In the genomic region with DNA sequence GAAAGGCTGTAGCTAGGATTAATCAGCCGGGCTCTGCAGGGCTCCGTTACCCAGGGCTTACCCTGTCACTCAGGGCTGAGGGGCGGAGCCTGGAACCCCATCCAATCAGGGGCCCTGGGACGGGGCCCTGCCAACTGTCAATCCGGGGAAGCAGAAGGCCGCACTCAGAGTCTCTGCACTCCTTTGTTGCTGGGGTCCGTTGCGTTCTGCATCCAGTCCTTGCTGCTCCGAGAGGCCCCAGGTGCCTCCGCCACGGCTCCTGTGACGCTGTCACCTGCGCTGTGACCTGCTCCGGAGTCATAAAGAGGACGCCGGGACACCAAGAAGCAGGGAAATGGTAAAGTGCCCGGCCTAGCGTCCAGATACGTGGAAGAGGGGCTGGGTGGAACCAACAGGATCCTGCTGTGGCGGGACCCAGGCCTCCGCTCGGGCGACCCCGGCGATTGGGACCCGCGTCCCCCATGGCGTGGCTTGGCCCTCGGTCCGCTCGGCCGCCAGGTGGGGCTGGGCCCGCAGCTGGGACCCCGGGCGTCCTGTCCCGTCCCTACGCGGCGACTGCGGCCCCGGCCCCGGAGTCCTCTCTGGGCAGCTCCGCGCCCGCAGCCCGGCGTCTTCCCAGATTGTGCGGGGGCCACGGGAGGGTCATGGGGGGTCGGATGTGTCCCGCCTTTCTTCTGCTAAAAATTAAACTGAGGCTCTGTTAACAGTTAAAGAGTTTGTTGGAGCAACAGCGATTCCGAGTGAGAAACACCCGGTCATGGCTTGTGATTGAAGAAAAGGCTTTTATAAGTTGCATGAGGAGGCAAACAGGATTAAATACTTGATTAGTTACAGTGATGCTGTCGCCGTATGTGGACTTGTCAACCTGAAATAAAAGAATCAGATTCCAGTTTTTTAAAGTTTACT, we compare ENCODE assay signal across 1 cellular context.
A peak's percentile ranks its signal among the peaks of the same experiment; 100 is the strongest.
TF ChIP-seq lines count a peak whose summit lies in the region.

A gene (plus strand): TSS at position 133 of the 906 bp plus-strand sequence. CDS start 7,431 bp downstream, outside the sequence.

TF ChIP-seq in HepG2, 621 proteins besides CTCF, POLR2A, EP300 and RAD21 (continued from another document and continues in another):
- TF ChIP-seq, protein P1, sequence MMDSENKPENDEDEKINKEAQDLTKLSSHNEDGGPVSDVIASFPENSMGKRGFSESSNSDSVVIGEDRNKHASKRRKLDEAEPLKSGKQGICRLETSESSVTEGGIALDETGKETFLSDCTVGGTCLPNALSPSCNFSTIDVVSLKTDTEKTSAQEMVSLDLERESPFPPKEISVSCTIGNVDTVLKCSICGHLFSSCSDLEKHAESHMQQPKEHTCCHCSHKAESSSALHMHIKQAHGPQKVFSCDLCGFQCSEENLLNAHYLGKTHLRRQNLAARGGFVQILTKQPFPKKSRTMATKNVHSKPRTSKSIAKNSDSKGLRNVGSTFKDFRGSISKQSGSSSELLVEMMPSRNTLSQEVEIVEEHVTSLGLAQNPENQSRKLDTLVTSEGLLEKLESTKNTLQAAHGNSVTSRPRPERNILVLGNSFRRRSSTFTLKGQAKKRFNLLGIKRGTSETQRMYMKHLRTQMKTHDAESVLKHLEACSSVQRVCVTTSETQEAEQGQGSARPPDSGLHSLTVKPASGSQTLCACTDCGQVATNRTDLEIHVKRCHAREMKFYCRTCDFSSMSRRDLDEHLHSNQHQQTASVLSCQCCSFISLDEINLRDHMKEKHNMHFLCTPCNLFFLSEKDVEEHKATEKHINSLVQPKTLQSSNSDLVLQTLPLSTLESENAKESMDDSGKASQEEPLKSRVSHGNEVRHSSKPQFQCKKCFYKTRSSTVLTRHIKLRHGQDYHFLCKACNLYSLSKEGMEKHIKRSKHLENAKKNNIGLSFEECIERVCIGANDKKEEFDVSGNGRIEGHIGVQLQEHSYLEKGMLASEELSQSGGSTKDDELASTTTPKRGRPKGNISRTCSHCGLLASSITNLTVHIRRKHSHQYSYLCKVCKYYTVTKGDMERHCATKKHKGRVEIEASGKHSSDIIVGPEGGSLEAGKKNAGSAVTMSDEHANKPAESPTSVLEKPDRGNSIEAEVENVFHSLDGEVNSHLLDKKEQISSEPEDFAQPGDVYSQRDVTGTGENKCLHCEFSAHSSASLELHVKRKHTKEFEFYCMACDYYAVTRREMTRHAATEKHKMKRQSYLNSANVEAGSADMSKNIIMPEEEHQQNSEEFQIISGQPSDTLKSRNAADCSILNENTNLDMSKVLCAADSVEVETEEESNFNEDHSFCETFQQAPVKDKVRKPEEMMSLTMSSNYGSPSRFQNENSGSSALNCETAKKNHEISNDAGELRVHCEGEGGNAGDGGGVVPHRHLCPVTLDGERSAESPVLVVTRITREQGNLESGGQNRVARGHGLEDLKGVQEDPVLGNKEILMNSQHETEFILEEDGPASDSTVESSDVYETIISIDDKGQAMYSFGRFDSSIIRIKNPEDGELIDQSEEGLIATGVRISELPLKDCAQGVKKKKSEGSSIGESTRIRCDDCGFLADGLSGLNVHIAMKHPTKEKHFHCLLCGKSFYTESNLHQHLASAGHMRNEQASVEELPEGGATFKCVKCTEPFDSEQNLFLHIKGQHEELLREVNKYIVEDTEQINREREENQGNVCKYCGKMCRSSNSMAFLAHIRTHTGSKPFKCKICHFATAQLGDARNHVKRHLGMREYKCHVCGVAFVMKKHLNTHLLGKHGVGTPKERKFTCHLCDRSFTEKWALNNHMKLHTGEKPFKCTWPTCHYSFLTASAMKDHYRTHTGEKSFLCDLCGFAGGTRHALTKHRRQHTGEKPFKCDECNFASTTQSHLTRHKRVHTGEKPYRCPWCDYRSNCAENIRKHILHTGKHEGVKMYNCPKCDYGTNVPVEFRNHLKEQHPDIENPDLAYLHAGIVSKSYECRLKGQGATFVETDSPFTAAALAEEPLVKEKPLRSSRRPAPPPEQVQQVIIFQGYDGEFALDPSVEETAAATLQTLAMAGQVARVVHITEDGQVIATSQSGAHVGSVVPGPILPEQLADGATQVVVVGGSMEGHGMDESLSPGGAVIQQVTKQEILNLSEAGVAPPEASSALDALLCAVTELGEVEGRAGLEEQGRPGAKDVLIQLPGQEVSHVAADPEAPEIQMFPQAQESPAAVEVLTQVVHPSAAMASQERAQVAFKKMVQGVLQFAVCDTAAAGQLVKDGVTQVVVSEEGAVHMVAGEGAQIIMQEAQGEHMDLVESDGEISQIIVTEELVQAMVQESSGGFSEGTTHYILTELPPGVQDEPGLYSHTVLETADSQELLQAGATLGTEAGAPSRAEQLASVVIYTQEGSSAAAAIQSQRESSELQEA (CRISPR knock-in tag; IDR thresholded peaks at IDR 0.05; ENCODE audit: not compliant biosample characterization): peak; percentile 80
- TF ChIP-seq ZNF350 (CRISPR knock-in tag; IDR thresholded peaks at IDR 0.05; ENCODE audit: borderline replicate concordance, low read depth) (no peak), ZNF460 (CRISPR knock-in tag; IDR thresholded peaks at IDR 0.05; ENCODE audit: borderline replicate concordance) (no peak), ZBTB7A (CRISPR knock-in tag; IDR thresholded peaks at IDR 0.05) (no peak; the same call in 1 of the 2 replicates), ZNF101 (CRISPR knock-in tag; IDR thresholded peaks at IDR 0.05; ENCODE audit: borderline replicate concordance, low read depth) (no peak), KAT2B (IDR thresholded peaks at IDR 0.05; ENCODE audit: borderline replicate concordance, low read depth, low read length) (no peak), ZSCAN22 (CRISPR knock-in tag; IDR thresholded peaks at IDR 0.05) (no peak), CHD4 (IDR thresholded peaks at IDR 0.05; ENCODE audit: borderline replicate concordance, low read length) (no peak), ZFP36 (IDR thresholded peaks at IDR 0.05; ENCODE audit: borderline replicate concordance, low read depth, low read length, partially characterized antibody) (no peak), ZBTB8A (CRISPR knock-in tag; IDR thresholded peaks at IDR 0.05; ENCODE audit: borderline replicate concordance, low read depth) (no peak), RFXAP (CRISPR knock-in tag; IDR thresholded peaks at IDR 0.05; ENCODE audit: borderline replicate concordance) (peak; percentile 94), ZNF547 (CRISPR knock-in tag; IDR thresholded peaks at IDR 0.05) (no peak), TBX3 (IDR thresholded peaks at IDR 0.05; ENCODE audit: borderline replicate concordance) (no peak), HOXA9 (CRISPR knock-in tag; IDR thresholded peaks at IDR 0.05; ENCODE audit: borderline replicate concordance) (no peak), ZNF251 (CRISPR knock-in tag; IDR thresholded peaks at IDR 0.05) (no peak), ZNF792 (CRISPR knock-in tag; IDR thresholded peaks at IDR 0.05) (no peak), SMARCE1 (IDR thresholded peaks at IDR 0.05; ENCODE audit: borderline replicate concordance) (no peak), TCF12 (IDR thresholded peaks at IDR 0.05) (no peak), TCF12 (CRISPR knock-in tag; IDR thresholded peaks at IDR 0.05) (no peak), BCL6 (CRISPR knock-in tag; IDR thresholded peaks at IDR 0.05) (no peak), CREM (IDR thresholded peaks at IDR 0.05) (no peak), CREM (CRISPR knock-in tag; IDR thresholded peaks at IDR 0.05) (no peak), RFX1 (IDR thresholded peaks at IDR 0.05) (no peak; the same call in 1 of the 2 replicates), SALL1 (CRISPR knock-in tag; IDR thresholded peaks at IDR 0.05) (peak; percentile 47; the same call in 1 of the 2 replicates)
- TF ChIP-seq, protein P2, sequence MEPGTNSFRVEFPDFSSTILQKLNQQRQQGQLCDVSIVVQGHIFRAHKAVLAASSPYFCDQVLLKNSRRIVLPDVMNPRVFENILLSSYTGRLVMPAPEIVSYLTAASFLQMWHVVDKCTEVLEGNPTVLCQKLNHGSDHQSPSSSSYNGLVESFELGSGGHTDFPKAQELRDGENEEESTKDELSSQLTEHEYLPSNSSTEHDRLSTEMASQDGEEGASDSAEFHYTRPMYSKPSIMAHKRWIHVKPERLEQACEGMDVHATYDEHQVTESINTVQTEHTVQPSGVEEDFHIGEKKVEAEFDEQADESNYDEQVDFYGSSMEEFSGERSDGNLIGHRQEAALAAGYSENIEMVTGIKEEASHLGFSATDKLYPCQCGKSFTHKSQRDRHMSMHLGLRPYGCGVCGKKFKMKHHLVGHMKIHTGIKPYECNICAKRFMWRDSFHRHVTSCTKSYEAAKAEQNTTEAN (CRISPR knock-in tag; conservative IDR thresholded peaks at IDR 0.05): 0 out of 2 replicates have a peak, but pooled peaks have one; percentile 35
- TF ChIP-seq, protein P3, sequence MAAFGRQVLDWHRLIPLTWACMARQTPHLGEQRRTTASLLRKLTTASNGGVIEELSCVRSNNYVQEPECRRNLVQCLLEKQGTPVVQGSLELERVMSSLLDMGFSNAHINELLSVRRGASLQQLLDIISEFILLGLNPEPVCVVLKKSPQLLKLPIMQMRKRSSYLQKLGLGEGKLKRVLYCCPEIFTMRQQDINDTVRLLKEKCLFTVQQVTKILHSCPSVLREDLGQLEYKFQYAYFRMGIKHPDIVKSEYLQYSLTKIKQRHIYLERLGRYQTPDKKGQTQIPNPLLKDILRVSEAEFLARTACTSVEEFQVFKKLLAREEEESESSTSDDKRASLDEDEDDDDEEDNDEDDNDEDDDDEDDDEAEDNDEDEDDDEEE (CRISPR knock-in tag; IDR thresholded peaks at IDR 0.05): peak; percentile 67; the same call in 1 of the 2 replicates
- TF ChIP-seq, protein P4, sequence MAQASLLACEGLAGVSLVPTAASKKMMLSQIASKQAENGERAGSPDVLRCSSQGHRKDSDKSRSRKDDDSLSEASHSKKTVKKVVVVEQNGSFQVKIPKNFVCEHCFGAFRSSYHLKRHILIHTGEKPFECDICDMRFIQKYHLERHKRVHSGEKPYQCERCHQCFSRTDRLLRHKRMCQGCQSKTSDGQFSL (CRISPR knock-in tag; IDR thresholded peaks at IDR 0.05): no peak
- TF ChIP-seq, protein P5, sequence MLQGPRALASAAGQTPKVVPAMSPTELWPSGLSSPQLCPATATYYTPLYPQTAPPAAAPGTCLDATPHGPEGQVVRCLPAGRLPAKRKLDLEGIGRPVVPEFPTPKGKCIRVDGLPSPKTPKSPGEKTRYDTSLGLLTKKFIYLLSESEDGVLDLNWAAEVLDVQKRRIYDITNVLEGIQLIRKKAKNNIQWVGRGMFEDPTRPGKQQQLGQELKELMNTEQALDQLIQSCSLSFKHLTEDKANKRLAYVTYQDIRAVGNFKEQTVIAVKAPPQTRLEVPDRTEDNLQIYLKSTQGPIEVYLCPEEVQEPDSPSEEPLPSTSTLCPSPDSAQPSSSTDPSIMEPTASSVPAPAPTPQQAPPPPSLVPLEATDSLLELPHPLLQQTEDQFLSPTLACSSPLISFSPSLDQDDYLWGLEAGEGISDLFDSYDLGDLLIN (CRISPR knock-in tag; IDR thresholded peaks at IDR 0.05; ENCODE audit: borderline replicate concordance): no peak
- TF ChIP-seq, protein P6, sequence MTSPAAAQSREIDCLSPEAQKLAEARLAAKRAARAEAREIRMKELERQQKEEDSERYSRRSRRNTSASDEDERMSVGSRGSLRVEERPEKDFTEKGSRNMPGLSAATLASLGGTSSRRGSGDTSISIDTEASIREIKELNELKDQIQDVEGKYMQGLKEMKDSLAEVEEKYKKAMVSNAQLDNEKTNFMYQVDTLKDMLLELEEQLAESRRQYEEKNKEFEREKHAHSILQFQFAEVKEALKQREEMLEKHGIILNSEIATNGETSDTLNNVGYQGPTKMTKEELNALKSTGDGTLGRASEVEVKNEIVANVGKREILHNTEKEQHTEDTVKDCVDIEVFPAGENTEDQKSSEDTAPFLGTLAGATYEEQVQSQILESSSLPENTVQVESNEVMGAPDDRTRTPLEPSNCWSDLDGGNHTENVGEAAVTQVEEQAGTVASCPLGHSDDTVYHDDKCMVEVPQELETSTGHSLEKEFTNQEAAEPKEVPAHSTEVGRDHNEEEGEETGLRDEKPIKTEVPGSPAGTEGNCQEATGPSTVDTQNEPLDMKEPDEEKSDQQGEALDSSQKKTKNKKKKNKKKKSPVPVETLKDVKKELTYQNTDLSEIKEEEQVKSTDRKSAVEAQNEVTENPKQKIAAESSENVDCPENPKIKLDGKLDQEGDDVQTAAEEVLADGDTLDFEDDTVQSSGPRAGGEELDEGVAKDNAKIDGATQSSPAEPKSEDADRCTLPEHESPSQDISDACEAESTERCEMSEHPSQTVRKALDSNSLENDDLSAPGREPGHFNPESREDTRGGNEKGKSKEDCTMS (CRISPR knock-in tag; conservative IDR thresholded peaks at IDR 0.05): no peak
- TF ChIP-seq, protein P7, sequence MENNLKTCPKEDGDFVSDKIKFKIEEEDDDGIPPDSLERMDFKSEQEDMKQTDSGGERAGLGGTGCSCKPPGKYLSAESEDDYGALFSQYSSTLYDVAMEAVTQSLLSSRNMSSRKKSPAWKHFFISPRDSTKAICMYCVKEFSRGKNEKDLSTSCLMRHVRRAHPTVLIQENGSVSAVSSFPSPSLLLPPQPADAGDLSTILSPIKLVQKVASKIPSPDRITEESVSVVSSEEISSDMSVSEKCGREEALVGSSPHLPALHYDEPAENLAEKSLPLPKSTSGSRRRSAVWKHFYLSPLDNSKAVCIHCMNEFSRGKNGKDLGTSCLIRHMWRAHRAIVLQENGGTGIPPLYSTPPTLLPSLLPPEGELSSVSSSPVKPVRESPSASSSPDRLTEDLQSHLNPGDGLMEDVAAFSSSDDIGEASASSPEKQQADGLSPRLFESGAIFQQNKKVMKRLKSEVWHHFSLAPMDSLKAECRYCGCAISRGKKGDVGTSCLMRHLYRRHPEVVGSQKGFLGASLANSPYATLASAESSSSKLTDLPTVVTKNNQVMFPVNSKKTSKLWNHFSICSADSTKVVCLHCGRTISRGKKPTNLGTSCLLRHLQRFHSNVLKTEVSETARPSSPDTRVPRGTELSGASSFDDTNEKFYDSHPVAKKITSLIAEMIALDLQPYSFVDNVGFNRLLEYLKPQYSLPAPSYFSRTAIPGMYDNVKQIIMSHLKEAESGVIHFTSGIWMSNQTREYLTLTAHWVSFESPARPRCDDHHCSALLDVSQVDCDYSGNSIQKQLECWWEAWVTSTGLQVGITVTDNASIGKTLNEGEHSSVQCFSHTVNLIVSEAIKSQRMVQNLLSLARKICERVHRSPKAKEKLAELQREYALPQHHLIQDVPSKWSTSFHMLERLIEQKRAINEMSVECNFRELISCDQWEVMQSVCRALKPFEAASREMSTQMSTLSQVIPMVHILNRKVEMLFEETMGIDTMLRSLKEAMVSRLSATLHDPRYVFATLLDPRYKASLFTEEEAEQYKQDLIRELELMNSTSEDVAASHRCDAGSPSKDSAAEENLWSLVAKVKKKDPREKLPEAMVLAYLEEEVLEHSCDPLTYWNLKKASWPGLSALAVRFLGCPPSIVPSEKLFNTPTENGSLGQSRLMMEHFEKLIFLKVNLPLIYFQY (CRISPR knock-in tag; IDR thresholded peaks at IDR 0.05; ENCODE audit: borderline replicate concordance): 0 out of 2 replicates have a peak, but pooled peaks have one; percentile 7
- TF ChIP-seq, protein P8, sequence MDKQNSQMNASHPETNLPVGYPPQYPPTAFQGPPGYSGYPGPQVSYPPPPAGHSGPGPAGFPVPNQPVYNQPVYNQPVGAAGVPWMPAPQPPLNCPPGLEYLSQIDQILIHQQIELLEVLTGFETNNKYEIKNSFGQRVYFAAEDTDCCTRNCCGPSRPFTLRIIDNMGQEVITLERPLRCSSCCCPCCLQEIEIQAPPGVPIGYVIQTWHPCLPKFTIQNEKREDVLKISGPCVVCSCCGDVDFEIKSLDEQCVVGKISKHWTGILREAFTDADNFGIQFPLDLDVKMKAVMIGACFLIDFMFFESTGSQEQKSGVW (CRISPR knock-in tag; IDR thresholded peaks at IDR 0.05; ENCODE audit: borderline replicate concordance): no peak
- TF ChIP-seq, protein P9, sequence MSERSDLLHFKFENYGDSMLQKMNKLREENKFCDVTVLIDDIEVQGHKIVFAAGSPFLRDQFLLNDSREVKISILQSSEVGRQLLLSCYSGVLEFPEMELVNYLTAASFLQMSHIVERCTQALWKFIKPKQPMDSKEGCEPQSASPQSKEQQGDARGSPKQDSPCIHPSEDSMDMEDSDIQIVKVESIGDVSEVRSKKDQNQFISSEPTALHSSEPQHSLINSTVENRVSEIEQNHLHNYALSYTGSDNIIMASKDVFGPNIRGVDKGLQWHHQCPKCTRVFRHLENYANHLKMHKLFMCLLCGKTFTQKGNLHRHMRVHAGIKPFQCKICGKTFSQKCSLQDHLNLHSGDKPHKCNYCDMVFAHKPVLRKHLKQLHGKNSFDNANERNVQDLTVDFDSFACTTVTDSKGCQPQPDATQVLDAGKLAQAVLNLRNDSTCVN (CRISPR knock-in tag; IDR thresholded peaks at IDR 0.05; ENCODE audit: borderline replicate concordance): peak; percentile 18; the same call in 1 of the 2 replicates
